ENCODE assay signal across 12 cellular contexts in genomic region chr18:58565021-58565420, GRCh38.
DNase-seq lines count a peak whose midpoint lies in the region; ATAC-seq and TF ChIP-seq lines count a peak whose summit lies in the region.
"Had no signal": no experiment of that assay in that cellular context is flagged by ENCODE, and none has a peak within 500 bp of the region (broad histone marks: within the 10 kb centered on the region; RNA-seq: fewer than 3 reads in every experiment).

No MANE protein-coding gene starts in this region.

- ATAC-seq in GM21423 (IDR thresholded peaks at IDR 0.05; ENCODE audit: unreplicated experiment) (peak; percentile 46), HG03354 (IDR thresholded peaks at IDR 0.05; ENCODE audit: poor library complexity, severe bottlenecking, unreplicated experiment) (peak; percentile 61), activated B cell treated with CpG ODN at 0.5 μM for 24 hours (ENCODE audit: low read depth) (peak; percentile 88), left cardiac atrium (no peak)
- ATAC-seq: T-cell had no signal

- intact Hi-C loops in activated B cell treated with CpG ODN at 0.5 μM for 24 hours (cut with micrococcal nuclease) (loop anchor here (1.0 to 5.0 kb wide), 6 partner anchors 8 to 106 kb away; partner anchors contain the start of gene MALT1), left cardiac atrium (cut with DNase I) (no loop called here)

- no peaks in the 10 kb centered on the region for H3K27me3 ChIP-seq in GM06990 (replicated peaks; ENCODE audit: control insufficient read depth, insufficient read depth, low read length)

- peaks cover 4% of the 10 kb centered on the region for H3K9me3 Mint-ChIP-seq in activated B cell treated with CpG ODN at 0.5 μM for 24 hours

- DNase-seq in GM06990 (ENCODE audit: extremely low read depth, insufficient read length): peak; percentile 60
- no peak for DNase-seq in activated B cell treated with CpG ODN at 0.5 μM for 24 hours
- DNase-seq in NCI-H2227 (lab: John Stamatoyannopoulos, UW; ENCODE audit: unreplicated experiment): no peak
- no peak for DNase-seq in left cardiac atrium
- no peak for DNase-seq in ACHN
- no peak for DNase-seq in retina
- DNase-seq: effector memory CD4-positive, alpha-beta T cell; HCEC 1CT; NCI-H345 had no signal

- H3K36me3 ChIP-seq in GM06990 (ENCODE audit: control insufficient read depth, insufficient read depth, low read length): no peaks in the 10 kb centered on the region

- H3K27me3 Mint-ChIP-seq in activated B cell treated with CpG ODN at 0.5 μM for 24 hours: no peaks in the 10 kb centered on the region
- H3K27me3 Mint-ChIP-seq: T-cell had no signal

- H3K4me1 Mint-ChIP-seq in activated B cell treated with CpG ODN at 0.5 μM for 24 hours: peaks cover 36% of the 10 kb centered on the region

- H3K4me3 Mint-ChIP-seq in activated B cell treated with CpG ODN at 0.5 μM for 24 hours: no peak overlapping the region
- H3K4me3 Mint-ChIP-seq: T-cell had no signal

- no peak overlapping the region for H3K27ac Mint-ChIP-seq in activated B cell treated with CpG ODN at 0.5 μM for 24 hours
- H3K27ac Mint-ChIP-seq: T-cell had no signal

- TF ChIP-seq CTCF in GM06990 (IDR thresholded peaks at IDR 0.05; ENCODE audit: insufficient read depth, low read length, poor library complexity, severe bottlenecking) (no peak), activated B cell treated with CpG ODN at 0.5 μM for 24 hours (IDR thresholded peaks at IDR 0.05) (no peak)

- in situ Hi-C loops in ACHN (cut with HindIII; ENCODE audit: low pct_ligation_motif_present, low pct_unique_long_range_greater_than_20kb, low sequenced_read_pairs): no loop called here

- no peaks in the 10 kb centered on the region for H3K36me3 Mint-ChIP-seq in activated B cell treated with CpG ODN at 0.5 μM for 24 hours (ENCODE audit: low read depth)

- CTCF ChIA-PET in activated B cell treated with CpG ODN at 0.5 μM for 24 hours (lab: Charles Lee): interaction anchor here (1.0 to 1.4 kb wide), 2 partner anchors 94 to 199 kb away, joined by 3 to 6 read pairs; no protein-coding TSS in a partner anchor

- POLR2A ChIA-PET in activated B cell treated with CpG ODN at 0.5 μM for 24 hours (lab: Charles Lee): interaction anchor here (0.8 to 3.6 kb wide), 4 partner anchors 9 to 106 kb away, joined by 3 to 17 read pairs (median 4); partner anchors contain the start of gene MALT1

- no peak overlapping the region for H3K4me3 ChIP-seq in GM06990 (replicated peaks; ENCODE audit: low read depth, low read length)

Comparison
In these comparisons a context has a peak if more than half of its experiments do, and no peak if none do; other contexts are left out.
1. ATAC-seq: peak in GM21423 (single experiment), HG03354 (single experiment) and activated B cell treated with CpG ODN at 0.5 μM for 24 hours (single experiment); none in left cardiac atrium (0 of 2).